In the genomic region with DNA sequence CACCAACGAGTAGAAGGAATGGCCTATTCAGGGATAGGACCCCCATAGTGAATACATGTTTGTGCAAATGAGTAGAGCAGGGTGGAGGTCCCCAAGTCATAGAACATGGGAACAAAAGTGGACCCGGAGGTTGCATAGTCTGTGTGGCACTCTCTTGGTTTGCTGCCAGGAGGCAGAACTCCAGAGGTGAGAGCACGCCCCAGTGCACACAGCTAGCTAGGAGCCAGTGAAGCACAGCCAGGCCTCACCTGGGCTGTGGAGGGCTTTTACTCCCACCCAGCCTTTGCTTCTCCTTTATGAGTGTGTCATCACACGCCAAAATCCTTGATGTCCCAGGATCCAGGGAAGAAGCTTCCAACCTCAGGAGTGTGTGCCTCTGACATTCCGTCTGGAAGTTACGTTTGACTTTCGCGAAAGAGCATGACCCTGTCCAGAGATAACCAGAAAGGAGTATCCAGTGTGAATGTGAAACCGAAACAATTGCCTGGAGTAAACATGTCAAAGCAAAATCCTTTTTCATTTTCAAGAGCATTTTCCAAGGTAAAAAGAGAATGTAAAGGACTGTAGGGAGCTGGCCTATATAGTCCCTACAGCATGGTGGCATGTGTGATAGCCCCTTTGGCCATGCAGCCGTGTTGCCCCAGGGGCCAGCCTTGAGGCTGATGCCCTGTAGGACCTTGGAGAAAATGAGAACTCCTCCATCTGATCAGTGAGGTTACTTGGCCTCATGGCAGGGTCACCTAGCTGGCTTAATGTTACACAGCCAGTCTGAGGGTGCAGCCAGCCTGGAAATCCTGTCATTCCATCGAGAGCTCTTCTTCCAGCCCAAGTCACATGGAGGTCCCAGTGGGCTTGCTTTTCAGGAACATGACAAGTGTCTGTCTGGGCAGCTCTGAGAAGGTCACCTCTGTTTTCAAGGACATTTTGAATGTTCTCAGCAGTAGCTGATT, we compare ENCODE assay signal across 1 cellular context.
TF ChIP-seq lines count a peak whose summit lies in the region.

No MANE protein-coding gene starts in this region.

TF ChIP-seq in HepG2, 621 proteins besides CTCF, POLR2A, EP300 and RAD21:
- TF ChIP-seq ZNF317 (CRISPR knock-in tag; IDR thresholded peaks at IDR 0.05) (no peak), ZNF34 (CRISPR knock-in tag; IDR thresholded peaks at IDR 0.05; ENCODE audit: borderline replicate concordance) (no peak), SAP130 (CRISPR knock-in tag; IDR thresholded peaks at IDR 0.05; ENCODE audit: low read depth) (no peak), RORA (CRISPR knock-in tag; IDR thresholded peaks at IDR 0.05) (no peak), NCOA2 (CRISPR knock-in tag; IDR thresholded peaks at IDR 0.05) (no peak), ZNF629 (CRISPR knock-in tag; conservative IDR thresholded peaks at IDR 0.05) (no peak), NFYC (CRISPR knock-in tag; IDR thresholded peaks at IDR 0.05) (no peak), RAD51 (IDR thresholded peaks at IDR 0.05; ENCODE audit: borderline replicate concordance) (no peak), ZNF644 (CRISPR knock-in tag; IDR thresholded peaks at IDR 0.05; ENCODE audit: low read depth) (no peak), ZNF337 (CRISPR knock-in tag; IDR thresholded peaks at IDR 0.05; ENCODE audit: borderline replicate concordance, low read depth) (no peak)
- TF ChIP-seq, protein P1, sequence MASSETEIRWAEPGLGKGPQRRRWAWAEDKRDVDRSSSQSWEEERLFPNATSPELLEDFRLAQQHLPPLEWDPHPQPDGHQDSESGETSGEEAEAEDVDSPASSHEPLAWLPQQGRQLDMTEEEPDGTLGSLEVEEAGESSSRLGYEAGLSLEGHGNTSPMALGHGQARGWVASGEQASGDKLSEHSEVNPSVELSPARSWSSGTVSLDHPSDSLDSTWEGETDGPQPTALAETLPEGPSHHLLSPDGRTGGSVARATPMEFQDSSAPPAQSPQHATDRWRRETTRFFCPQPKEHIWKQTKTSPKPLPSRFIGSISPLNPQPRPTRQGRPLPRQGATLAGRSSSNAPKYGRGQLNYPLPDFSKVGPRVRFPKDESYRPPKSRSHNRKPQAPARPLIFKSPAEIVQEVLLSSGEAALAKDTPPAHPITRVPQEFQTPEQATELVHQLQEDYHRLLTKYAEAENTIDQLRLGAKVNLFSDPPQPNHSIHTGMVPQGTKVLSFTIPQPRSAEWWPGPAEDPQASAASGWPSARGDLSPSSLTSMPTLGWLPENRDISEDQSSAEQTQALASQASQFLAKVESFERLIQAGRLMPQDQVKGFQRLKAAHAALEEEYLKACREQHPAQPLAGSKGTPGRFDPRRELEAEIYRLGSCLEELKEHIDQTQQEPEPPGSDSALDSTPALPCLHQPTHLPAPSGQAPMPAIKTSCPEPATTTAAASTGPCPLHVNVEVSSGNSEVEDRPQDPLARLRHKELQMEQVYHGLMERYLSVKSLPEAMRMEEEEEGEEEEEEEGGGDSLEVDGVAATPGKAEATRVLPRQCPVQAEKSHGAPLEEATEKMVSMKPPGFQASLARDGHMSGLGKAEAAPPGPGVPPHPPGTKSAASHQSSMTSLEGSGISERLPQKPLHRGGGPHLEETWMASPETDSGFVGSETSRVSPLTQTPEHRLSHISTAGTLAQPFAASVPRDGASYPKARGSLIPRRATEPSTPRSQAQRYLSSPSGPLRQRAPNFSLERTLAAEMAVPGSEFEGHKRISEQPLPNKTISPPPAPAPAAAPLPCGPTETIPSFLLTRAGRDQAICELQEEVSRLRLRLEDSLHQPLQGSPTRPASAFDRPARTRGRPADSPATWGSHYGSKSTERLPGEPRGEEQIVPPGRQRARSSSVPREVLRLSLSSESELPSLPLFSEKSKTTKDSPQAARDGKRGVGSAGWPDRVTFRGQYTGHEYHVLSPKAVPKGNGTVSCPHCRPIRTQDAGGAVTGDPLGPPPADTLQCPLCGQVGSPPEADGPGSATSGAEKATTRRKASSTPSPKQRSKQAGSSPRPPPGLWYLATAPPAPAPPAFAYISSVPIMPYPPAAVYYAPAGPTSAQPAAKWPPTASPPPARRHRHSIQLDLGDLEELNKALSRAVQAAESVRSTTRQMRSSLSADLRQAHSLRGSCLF (CRISPR knock-in tag; IDR thresholded peaks at IDR 0.05; ENCODE audit: borderline replicate concordance), result no peak
- TF ChIP-seq, protein P2, sequence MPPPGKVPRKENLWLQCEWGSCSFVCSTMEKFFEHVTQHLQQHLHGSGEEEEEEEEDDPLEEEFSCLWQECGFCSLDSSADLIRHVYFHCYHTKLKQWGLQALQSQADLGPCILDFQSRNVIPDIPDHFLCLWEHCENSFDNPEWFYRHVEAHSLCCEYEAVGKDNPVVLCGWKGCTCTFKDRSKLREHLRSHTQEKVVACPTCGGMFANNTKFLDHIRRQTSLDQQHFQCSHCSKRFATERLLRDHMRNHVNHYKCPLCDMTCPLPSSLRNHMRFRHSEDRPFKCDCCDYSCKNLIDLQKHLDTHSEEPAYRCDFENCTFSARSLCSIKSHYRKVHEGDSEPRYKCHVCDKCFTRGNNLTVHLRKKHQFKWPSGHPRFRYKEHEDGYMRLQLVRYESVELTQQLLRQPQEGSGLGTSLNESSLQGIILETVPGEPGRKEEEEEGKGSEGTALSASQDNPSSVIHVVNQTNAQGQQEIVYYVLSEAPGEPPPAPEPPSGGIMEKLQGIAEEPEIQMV (CRISPR knock-in tag; IDR thresholded peaks at IDR 0.05; ENCODE audit: low read depth), result no peak
- TF ChIP-seq, protein P3, sequence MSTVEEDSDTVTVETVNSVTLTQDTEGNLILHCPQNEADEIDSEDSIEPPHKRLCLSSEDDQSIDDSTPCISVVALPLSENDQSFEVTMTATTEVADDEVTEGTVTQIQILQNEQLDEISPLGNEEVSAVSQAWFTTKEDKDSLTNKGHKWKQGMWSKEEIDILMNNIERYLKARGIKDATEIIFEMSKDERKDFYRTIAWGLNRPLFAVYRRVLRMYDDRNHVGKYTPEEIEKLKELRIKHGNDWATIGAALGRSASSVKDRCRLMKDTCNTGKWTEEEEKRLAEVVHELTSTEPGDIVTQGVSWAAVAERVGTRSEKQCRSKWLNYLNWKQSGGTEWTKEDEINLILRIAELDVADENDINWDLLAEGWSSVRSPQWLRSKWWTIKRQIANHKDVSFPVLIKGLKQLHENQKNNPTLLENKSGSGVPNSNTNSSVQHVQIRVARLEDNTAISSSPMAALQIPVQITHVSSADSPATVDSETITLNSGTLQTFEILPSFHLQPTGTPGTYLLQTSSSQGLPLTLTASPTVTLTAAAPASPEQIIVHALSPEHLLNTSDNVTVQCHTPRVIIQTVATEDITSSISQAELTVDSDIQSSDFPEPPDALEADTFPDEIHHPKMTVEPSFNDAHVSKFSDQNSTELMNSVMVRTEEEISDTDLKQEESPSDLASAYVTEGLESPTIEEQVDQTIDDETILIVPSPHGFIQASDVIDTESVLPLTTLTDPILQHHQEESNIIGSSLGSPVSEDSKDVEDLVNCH (CRISPR knock-in tag; IDR thresholded peaks at IDR 0.05), result no peak
- TF ChIP-seq, protein P4, sequence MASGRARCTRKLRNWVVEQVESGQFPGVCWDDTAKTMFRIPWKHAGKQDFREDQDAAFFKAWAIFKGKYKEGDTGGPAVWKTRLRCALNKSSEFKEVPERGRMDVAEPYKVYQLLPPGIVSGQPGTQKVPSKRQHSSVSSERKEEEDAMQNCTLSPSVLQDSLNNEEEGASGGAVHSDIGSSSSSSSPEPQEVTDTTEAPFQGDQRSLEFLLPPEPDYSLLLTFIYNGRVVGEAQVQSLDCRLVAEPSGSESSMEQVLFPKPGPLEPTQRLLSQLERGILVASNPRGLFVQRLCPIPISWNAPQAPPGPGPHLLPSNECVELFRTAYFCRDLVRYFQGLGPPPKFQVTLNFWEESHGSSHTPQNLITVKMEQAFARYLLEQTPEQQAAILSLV (CRISPR knock-in tag; IDR thresholded peaks at IDR 0.05; ENCODE audit: borderline replicate concordance), result no peak
- TF ChIP-seq, protein P5, sequence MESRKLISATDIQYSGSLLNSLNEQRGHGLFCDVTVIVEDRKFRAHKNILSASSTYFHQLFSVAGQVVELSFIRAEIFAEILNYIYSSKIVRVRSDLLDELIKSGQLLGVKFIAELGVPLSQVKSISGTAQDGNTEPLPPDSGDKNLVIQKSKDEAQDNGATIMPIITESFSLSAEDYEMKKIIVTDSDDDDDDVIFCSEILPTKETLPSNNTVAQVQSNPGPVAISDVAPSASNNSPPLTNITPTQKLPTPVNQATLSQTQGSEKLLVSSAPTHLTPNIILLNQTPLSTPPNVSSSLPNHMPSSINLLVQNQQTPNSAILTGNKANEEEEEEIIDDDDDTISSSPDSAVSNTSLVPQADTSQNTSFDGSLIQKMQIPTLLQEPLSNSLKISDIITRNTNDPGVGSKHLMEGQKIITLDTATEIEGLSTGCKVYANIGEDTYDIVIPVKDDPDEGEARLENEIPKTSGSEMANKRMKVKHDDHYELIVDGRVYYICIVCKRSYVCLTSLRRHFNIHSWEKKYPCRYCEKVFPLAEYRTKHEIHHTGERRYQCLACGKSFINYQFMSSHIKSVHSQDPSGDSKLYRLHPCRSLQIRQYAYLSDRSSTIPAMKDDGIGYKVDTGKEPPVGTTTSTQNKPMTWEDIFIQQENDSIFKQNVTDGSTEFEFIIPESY (CRISPR knock-in tag; IDR thresholded peaks at IDR 0.05), result no peak
- TF ChIP-seq, protein P6, sequence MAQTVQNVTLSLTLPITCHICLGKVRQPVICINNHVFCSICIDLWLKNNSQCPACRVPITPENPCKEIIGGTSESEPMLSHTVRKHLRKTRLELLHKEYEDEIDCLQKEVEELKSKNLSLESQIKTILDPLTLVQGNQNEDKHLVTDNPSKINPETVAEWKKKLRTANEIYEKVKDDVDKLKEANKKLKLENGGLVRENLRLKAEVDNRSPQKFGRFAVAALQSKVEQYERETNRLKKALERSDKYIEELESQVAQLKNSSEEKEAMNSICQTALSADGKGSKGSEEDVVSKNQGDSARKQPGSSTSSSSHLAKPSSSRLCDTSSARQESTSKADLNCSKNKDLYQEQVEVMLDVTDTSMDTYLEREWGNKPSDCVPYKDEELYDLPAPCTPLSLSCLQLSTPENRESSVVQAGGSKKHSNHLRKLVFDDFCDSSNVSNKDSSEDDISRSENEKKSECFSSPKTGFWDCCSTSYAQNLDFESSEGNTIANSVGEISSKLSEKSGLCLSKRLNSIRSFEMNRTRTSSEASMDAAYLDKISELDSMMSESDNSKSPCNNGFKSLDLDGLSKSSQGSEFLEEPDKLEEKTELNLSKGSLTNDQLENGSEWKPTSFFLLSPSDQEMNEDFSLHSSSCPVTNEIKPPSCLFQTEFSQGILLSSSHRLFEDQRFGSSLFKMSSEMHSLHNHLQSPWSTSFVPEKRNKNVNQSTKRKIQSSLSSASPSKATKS (CRISPR knock-in tag; IDR thresholded peaks at IDR 0.05), result no peak
- TF ChIP-seq, protein P7, sequence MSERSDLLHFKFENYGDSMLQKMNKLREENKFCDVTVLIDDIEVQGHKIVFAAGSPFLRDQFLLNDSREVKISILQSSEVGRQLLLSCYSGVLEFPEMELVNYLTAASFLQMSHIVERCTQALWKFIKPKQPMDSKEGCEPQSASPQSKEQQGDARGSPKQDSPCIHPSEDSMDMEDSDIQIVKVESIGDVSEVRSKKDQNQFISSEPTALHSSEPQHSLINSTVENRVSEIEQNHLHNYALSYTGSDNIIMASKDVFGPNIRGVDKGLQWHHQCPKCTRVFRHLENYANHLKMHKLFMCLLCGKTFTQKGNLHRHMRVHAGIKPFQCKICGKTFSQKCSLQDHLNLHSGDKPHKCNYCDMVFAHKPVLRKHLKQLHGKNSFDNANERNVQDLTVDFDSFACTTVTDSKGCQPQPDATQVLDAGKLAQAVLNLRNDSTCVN (CRISPR knock-in tag; IDR thresholded peaks at IDR 0.05; ENCODE audit: borderline replicate concordance), result no peak
TF ChIP-seq in HepG2: peak in this region for 0.
